9 cellular contexts compared by ENCODE assay signal in the genomic region with DNA sequence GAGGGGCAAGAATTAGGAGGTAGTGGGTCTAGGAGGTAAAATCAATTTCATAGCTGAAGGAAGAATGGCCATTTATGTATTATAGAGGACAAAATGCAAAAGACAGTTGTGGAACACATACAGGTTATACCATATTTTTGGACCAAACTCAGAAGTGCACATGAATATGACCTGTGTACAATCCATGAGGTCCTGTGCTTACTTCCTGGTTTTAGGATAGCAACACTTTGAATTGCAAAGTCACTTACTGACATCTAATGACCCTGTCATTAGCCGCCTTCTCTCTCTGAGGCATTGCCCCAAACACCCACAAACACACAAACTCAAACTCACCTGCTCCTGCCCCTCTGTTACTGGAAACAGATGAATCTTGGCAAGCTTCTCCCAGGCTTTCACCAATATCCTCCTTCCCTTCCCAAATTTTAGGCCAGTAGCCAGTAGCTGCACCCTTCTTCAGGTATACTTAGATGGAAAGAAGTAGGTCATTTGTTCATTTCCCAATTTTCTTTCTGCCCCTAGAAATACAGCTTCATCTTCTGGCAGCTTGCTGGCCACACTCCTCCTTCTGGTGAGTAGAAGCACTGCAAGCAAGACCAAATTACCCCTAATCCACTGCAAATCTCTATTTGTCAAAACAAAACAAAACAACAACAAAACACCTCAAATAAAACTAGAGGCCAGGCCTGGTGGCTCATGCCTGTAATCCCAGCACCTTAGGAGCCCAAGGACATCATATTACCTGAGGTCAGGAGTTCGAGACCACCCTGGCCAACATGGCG. TPM values are rescaled to one million over a fixed set of nuclear protein-coding genes. Genes with fewer than 3 reads are reported as not detected.
A peak's percentile ranks its signal among the peaks of the same experiment; 100 is the strongest.
DNase-seq lines count a peak whose midpoint lies in the region; ATAC-seq and TF ChIP-seq lines count a peak whose summit lies in the region.
"Had no signal": no experiment of that assay in that cellular context is flagged by ENCODE, and none has a peak within 500 bp of the region (broad histone marks: within the 10 kb centered on the region; RNA-seq: fewer than 3 reads in every experiment).

No MANE protein-coding gene starts in this region.

- TF ChIP-seq CTCF in LNCAP (IDR thresholded peaks at IDR 0.05) (peak; percentile 62; the same call in 1 of the 2 replicates), cardiac fibroblast (IDR thresholded peaks at IDR 0.05; ENCODE audit: low read depth, low read length) (peak; percentile 84), mesothelial cell of epicardium (IDR thresholded peaks at IDR 0.05; ENCODE audit: unreplicated experiment) (peak; percentile 59)

- peak; percentile 3 for DNase-seq in NCI-H1092 treated with DMSO at 0.1 percent for 48 hours (lab: John Stamatoyannopoulos, UW)
- DNase-seq in NCI-H1092 (lab: John Stamatoyannopoulos, UW) = no peak
- peak; percentile 56 to 70 for DNase-seq in cardiac fibroblast (ENCODE audit: low read depth in 2 of 2)
- DNase-seq in mesothelial cell of epicardium (ENCODE audit: low spot score in 2 of 2, unreplicated experiment in 2 of 2) = no peak
- DNase-seq in activated effector memory CD4-positive, alpha-beta T cell treated with Interleukin-2 at 50 U/mL for 16 hours = no peak
- DNase-seq in stimulated activated naive CD4-positive, alpha-beta T cell treated with Interleukin-2 at 50 U/mL for 16 hours (lab: John Stamatoyannopoulos, UW) = no peak

- no peaks in the 10 kb centered on the region for H3K27me3 Mint-ChIP-seq in mesothelial cell of epicardium (ENCODE audit: low read depth)

- H3K4me3 Mint-ChIP-seq in mesothelial cell of epicardium = no peak overlapping the region

- H3K27ac Mint-ChIP-seq in mesothelial cell of epicardium = no peak overlapping the region

- peak; percentile 69 for ATAC-seq in GM19035 (IDR thresholded peaks at IDR 0.05; ENCODE audit: unreplicated experiment)

- H3K9me3 Mint-ChIP-seq in mesothelial cell of epicardium = no peaks in the 10 kb centered on the region

- no peak overlapping the region for H3K4me3 ChIP-seq in cardiac fibroblast (replicated peaks in 1 of 2; ENCODE audit: low read depth in 2 of 2, low read length in 2 of 2)
- H3K4me3 ChIP-seq: BLaER1 had no signal

- no peaks in the 10 kb centered on the region for H3K36me3 Mint-ChIP-seq in mesothelial cell of epicardium

- no peaks in the 10 kb centered on the region for H3K4me1 Mint-ChIP-seq in mesothelial cell of epicardium

RNA-seq across cellular contexts. Expression of gene RPL5, which starts 13.7 kb away (rescaled TPM):
- total RNA-seq in mesothelial cell of epicardium = 1,556 to 1,645 TPM (median 1,628 TPM) in 3 replicates

RNA-seq across cellular contexts. Expression of gene EVI5, which starts 33.3 kb away (rescaled TPM):
- total RNA-seq in mesothelial cell of epicardium = 37.8 to 40.0 TPM (median 39.2 TPM) in 3 replicates

Comparison
In these comparisons a context has a peak if more than half of its experiments do, and no peak if none do; other contexts are left out.
1. DNase-seq: peak in NCI-H1092 treated with DMSO at 0.1 percent for 48 hours (single experiment) and cardiac fibroblast (2 of 2); none in NCI-H1092 (single experiment), mesothelial cell of epicardium (0 of 2), activated effector memory CD4-positive, alpha-beta T cell treated with Interleukin-2 at 50 U/mL for 16 hours (single experiment) and stimulated activated naive CD4-positive, alpha-beta T cell treated with Interleukin-2 at 50 U/mL for 16 hours (single experiment).
2. Peak in every context shown above with its lines, with median percentiles within 50 percentile points of each other: CTCF ChIP-seq.